In genomic region chr9:116425244-116425643, GRCh38 we compare ENCODE assay signal across 28 cellular contexts.
"Had no signal": no experiment of that assay in that cellular context is flagged by ENCODE, and none has a peak within 500 bp of the region (broad histone marks: within the 10 kb centered on the region; RNA-seq: fewer than 3 reads in every experiment).

No MANE protein-coding gene starts in this region.

- FAIRE-seq: colon, endometrium, endothelial cell of umbilical vein, frontal cortex had no signal

- H3K36me3 ChIP-seq: colonic mucosa, esophagus squamous epithelium, heart left ventricle, heart right ventricle had no signal

- H3K9me3 ChIP-seq: colonic mucosa, esophagus muscularis mucosa, esophagus squamous epithelium, gastrocnemius medialis, gastroesophageal sphincter, heart left ventricle, heart right ventricle had no signal

- H3K27me3 ChIP-seq: colonic mucosa, dorsolateral prefrontal cortex, esophagus muscularis mucosa, esophagus squamous epithelium, gastrocnemius medialis, gastroesophageal sphincter, heart left ventricle, heart right ventricle had no signal

- H3K4me3 ChIP-seq: colonic mucosa, coronary artery, dorsolateral prefrontal cortex, esophagus muscularis mucosa, esophagus squamous epithelium, gastrocnemius medialis, gastroesophageal sphincter, heart left ventricle, heart right ventricle had no signal

- H3K4me1 ChIP-seq: colonic mucosa, esophagus muscularis mucosa, esophagus squamous epithelium, gastrocnemius medialis, gastroesophageal sphincter, heart left ventricle had no signal

- ATAC-seq: effector memory CD8-positive, alpha-beta T cell; esophagus mucosa; foreskin keratinocyte; gastrocnemius medialis; gastroesophageal sphincter; heart left ventricle; heart right ventricle had no signal

- DNase-seq: colonic mucosa; cortex of kidney; dermis blood vessel endothelial cell; dorsolateral prefrontal cortex; effector CD4-positive, alpha-beta T cell; effector CD8-positive, alpha-beta T cell; effector memory CD4-positive, alpha-beta T cell; effector memory CD8-positive, alpha-beta T cell; endodermal cell; erythroblast; esophagus squamous epithelium; foreskin fibroblast; foreskin keratinocyte; foreskin melanocyte; gastrocnemius medialis; glutamatergic neuron; head of caudate nucleus; heart left ventricle; heart right ventricle had no signal

- H3K27ac ChIP-seq: colonic mucosa, coronary artery, dorsolateral prefrontal cortex, epithelial cell of prostate, esophagus muscularis mucosa, esophagus squamous epithelium, foreskin keratinocyte, gastrocnemius medialis, gastroesophageal sphincter, heart left ventricle, heart right ventricle had no signal
